8 cellular contexts compared by ENCODE assay signal in the genomic region with DNA sequence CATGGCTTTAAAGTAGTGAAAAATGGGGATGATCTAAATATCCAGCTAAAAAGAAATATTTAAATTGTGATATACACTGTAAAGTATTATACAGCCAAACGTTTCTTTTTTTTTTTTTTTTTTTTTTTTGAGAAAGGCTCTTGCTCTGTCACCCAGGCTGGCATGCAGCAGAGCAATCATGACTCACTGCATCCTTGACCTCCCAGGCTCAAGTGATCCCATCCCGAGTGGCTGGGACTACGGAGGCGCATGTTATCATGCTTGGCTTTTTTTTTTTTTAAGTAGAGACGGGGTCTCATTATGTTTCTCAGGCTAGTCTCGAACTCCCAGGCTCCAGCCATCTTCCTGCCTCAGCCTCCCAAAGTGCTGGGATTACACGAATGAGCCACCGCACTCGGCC. TPM values are rescaled to one million over a fixed set of nuclear protein-coding genes. Genes with fewer than 3 reads are reported as not detected.
DNase-seq lines count a peak whose midpoint lies in the region; ATAC-seq and TF ChIP-seq lines count a peak whose summit lies in the region.

No MANE protein-coding gene starts in this region.

- no peak for TF ChIP-seq POLR2A in gastroesophageal sphincter (IDR thresholded peaks at IDR 0.05)

- DNase-seq in GM03348 (ENCODE audit: low spot score) (peak; percentile 32), SK-N-MC (ENCODE audit: low read depth, low spot score) (no peak), retinal pigment epithelial cell (ENCODE audit: low read depth) (peak; percentile 52), NCI-H226 (no peak), midbrain (lab: John Stamatoyannopoulos, UW) (no peak)

- H3K27me3 ChIP-seq in gastroesophageal sphincter, result no peaks in the 10 kb centered on the region

- TF ChIP-seq CTCF in gastroesophageal sphincter (IDR thresholded peaks at IDR 0.05) (no peak), retinal pigment epithelial cell (conservative IDR thresholded peaks at IDR 0.05; ENCODE audit: low read depth, low read length) (no peak)

- peaks cover 0 to 69% (median 5%) of the 10 kb centered on the region in 3 donors for H3K4me1 ChIP-seq in gastroesophageal sphincter

- H3K9me3 ChIP-seq in SK-N-MC (ENCODE audit: low read depth, low read length) (no peaks in the 10 kb centered on the region), gastroesophageal sphincter (no peaks in the 10 kb centered on the region)

- no peak for TF ChIP-seq EP300 in gastroesophageal sphincter (IDR thresholded peaks at IDR 0.05)

- H3K9ac ChIP-seq in SK-N-MC (ENCODE audit: insufficient read length), result no peak overlapping the region

- H3K36me3 ChIP-seq in SK-N-MC (ENCODE audit: insufficient read depth, low read length) (no peaks in the 10 kb centered on the region), gastroesophageal sphincter (peaks cover 0 to 10% of the 10 kb centered on the region in 2 donors)

- 39 to 68% methylated on average over 9 of the region's 9 CpGs for WGBS in gastroesophageal sphincter (ENCODE audit: low coverage in 1 of 2), 2 donors

- H3K4me3 ChIP-seq in SK-N-MC (no peak overlapping the region), gastroesophageal sphincter (no peak overlapping the region), retinal pigment epithelial cell (ENCODE audit: low read length) (no peak overlapping the region)

- ATAC-seq in gastroesophageal sphincter (peak; percentile 80), HG03280 (IDR thresholded peaks at IDR 0.05; ENCODE audit: unreplicated experiment) (no peak), HG03159 (IDR thresholded peaks at IDR 0.05; ENCODE audit: unreplicated experiment) (no peak)

- H3K27ac ChIP-seq in SK-N-MC, result peak overlapping the region; percentile 79; the same call in 1 of the 2 replicates
- H3K27ac ChIP-seq in gastroesophageal sphincter, result peak overlapping the region in 3 of 4 donors; percentile 52 to 69 (median 65)

RNA-seq across cellular contexts. Expression of a gene that starts 17.1 kb away (rescaled TPM):
- total RNA-seq in gastroesophageal sphincter, result 10 to 100 TPM; 32.9 to 70.4 (median 41.3) TPM

Comparison
In these comparisons a context has a peak if more than half of its experiments do, and no peak if none do; other contexts are left out.
1. DNase-seq: peak in GM03348 (single experiment) and retinal pigment epithelial cell (single experiment); none in SK-N-MC (single experiment), NCI-H226 (single experiment) and midbrain (single experiment).